ENCODE assay signal across 2 cellular contexts in genomic region chr1:66300280-66300973, GRCh38.
TF ChIP-seq lines count a peak whose summit lies in the region.

No MANE protein-coding gene starts in this region.

TF ChIP-seq in GM12878, 131 proteins besides CTCF, POLR2A, EP300 and RAD21 (continued from another document):
- TF ChIP-seq ZNF592 (IDR thresholded peaks at IDR 0.05): no peak
- TF ChIP-seq ZBTB11 (CRISPR knock-in tag; IDR thresholded peaks at IDR 0.05): no peak
- TF ChIP-seq SKIL (IDR thresholded peaks at IDR 0.05; ENCODE audit: low read depth, poor library complexity, severe bottlenecking): no peak

TF ChIP-seq in liver, 16 proteins besides CTCF, POLR2A, EP300 and RAD21 (continued from another document):
- TF ChIP-seq SP1 (IDR thresholded peaks at IDR 0.05) (peak; percentile 36), YY1 (IDR thresholded peaks at IDR 0.05) (peak; percentile 41), ZBTB33 (IDR thresholded peaks at IDR 0.05) (no peak), HNF4G (IDR thresholded peaks at IDR 0.05) (peak; percentile 24), FOXA2 (IDR thresholded peaks at IDR 0.05) (peak; percentile 30), JUND (IDR thresholded peaks at IDR 0.05) (no peak), HNF4A (conservative IDR thresholded peaks at IDR 0.05) (peak; percentile 71 to 84), FOXA1 (IDR thresholded peaks at IDR 0.05) (no peak), EGR1 (IDR thresholded peaks at IDR 0.05; ENCODE audit: low read depth in 2 of 2) (no peak)
TF ChIP-seq in liver: peak in this region for 6.
